1 cellular context compared by ENCODE assay signal in genomic region chr3:133075027-133075426, GRCh38.
TF ChIP-seq lines count a peak whose summit lies in the region.

No MANE protein-coding gene starts in this region.

TF ChIP-seq in IMR-90, 13 proteins besides CTCF, POLR2A, EP300 and RAD21 (continued from another document):
- TF ChIP-seq MXI1 (IDR thresholded peaks at IDR 0.05; ENCODE audit: borderline replicate concordance, low read depth, low read length), result no peak
